ENCODE assay signal across 8 cellular contexts in genomic region chr4:185183622-185184281, GRCh38. TPM values are rescaled to one million over a fixed set of nuclear protein-coding genes. Genes with fewer than 3 reads are reported as not detected.
DNase-seq lines count a peak whose midpoint lies in the region; ATAC-seq, FAIRE-seq and TF ChIP-seq lines count a peak whose summit lies in the region.

No MANE protein-coding gene starts in this region.

- TF ChIP-seq EP300 in neural cell (conservative IDR thresholded peaks at IDR 0.05; ENCODE audit: poor library complexity, severe bottlenecking) = no peak

- no peak overlapping the region for H3K9ac ChIP-seq in neural cell (ENCODE audit: low read length)

- no peak overlapping the region for H3K4me2 ChIP-seq in neural cell (ENCODE audit: low read length)

- DNase-seq in RCC 7860 (ENCODE audit: low spot score) (peak; percentile 34), fibroblast of mammary gland (ENCODE audit: low read depth) (peak; percentile 93), substantia nigra (lab: John Stamatoyannopoulos, UW) (peak in 38 of 49 donors; percentile 2 to 91 (median 58))
- peak; percentile 74 to 77 for DNase-seq in activated T-cell treated with anti-CD3 and anti-CD28 coated beads, Interleukin-2, amount 50 U/mL, for 48 hours

- no peaks in the 10 kb centered on the region for H3F3A ChIP-seq in neural cell (ENCODE audit: insufficient read depth, low read length, poor library complexity, severe bottlenecking)

- no peak overlapping the region for H2AFZ ChIP-seq in neural cell (ENCODE audit: low read depth, low read length)

- H3K9me3 ChIP-seq in neural cell (ENCODE audit: low read length) = no peaks in the 10 kb centered on the region

- no peaks in the 10 kb centered on the region for H3K79me2 ChIP-seq in neural cell (replicated peaks; ENCODE audit: insufficient read depth, low read length)

- H3K4me3 ChIP-seq in fibroblast of mammary gland (ENCODE audit: control insufficient read depth, low read depth, low read length) (no peak overlapping the region), neural cell (ENCODE audit: low read length) (no peak overlapping the region)

- H3K27ac ChIP-seq in neural cell (ENCODE audit: low read length) (no peak overlapping the region), substantia nigra (ENCODE audit: low read depth, low read length, poor library complexity, severe bottlenecking) (no peak overlapping the region)

- no peaks in the 10 kb centered on the region for H3K27me3 ChIP-seq in neural cell (ENCODE audit: insufficient read depth, low read depth, low read length)

- peak; percentile 76 for TF ChIP-seq CTCF in LNCAP (IDR thresholded peaks at IDR 0.05)
- TF ChIP-seq CTCF in fibroblast of mammary gland (conservative IDR thresholded peaks at IDR 0.05; ENCODE audit: control insufficient read depth, insufficient read depth, low read depth, low read length) = peak; percentile 91
- peak; percentile 60 for TF ChIP-seq CTCF in neural cell (IDR thresholded peaks at IDR 0.05; ENCODE audit: poor library complexity, severe bottlenecking)

- ATAC-seq in GM18861 (IDR thresholded peaks at IDR 0.05; ENCODE audit: unreplicated experiment) = peak; percentile 48

- H3K9me2 ChIP-seq in neural cell (ENCODE audit: insufficient read depth, low read length) = no peaks in the 10 kb centered on the region

- peak; percentile 94 for FAIRE-seq in A204.1 (lab: Jason Lieb, UNC)
- FAIRE-seq in RCC 7860 (lab: Jason Lieb, UNC) = no peak

- no peaks in the 10 kb centered on the region for H4K20me1 ChIP-seq in neural cell (ENCODE audit: insufficient read depth)

- TF ChIP-seq RAD21 in neural cell (conservative IDR thresholded peaks at IDR 0.05) = peak; percentile 49

- no peaks in the 10 kb centered on the region for H3K36me3 ChIP-seq in neural cell (ENCODE audit: insufficient read depth, low read length)

TF ChIP-seq in neural cell, 6 proteins besides CTCF, POLR2A, EP300 and RAD21:
- TF ChIP-seq POLR2AphosphoS5 (IDR thresholded peaks at IDR 0.05) (no peak), SMC3 (conservative IDR thresholded peaks at IDR 0.05; ENCODE audit: poor library complexity) (peak; percentile 42)
TF ChIP-seq in neural cell: peak in this region for 1.

RNA-seq across cellular contexts. Expression of gene CFAP97, which starts 20.0 kb away (rescaled TPM):
- polyA plus RNA-seq in neural cell = 26.1 and 29.8 TPM in 2 replicates
- polyA minus RNA-seq in neural cell = 50.9 and 60.9 TPM in 2 replicates

RNA-seq across cellular contexts. Expression of gene SNX25, which starts 25.6 kb away (rescaled TPM):
- polyA plus RNA-seq in neural cell = 6.4 and 7.9 TPM in 2 replicates
- polyA minus RNA-seq in neural cell = 14.6 and 26.5 TPM in 2 replicates

RNA-seq across cellular contexts. Expression of gene SLC25A4, which starts 40.7 kb away (rescaled TPM):
- polyA plus RNA-seq in neural cell = 139 and 140 TPM in 2 replicates
- polyA minus RNA-seq in neural cell = 48.9 and 50.1 TPM in 2 replicates

Comparison
In these comparisons a context has a peak if more than half of its experiments do, and no peak if none do; other contexts are left out.
1. DNase-seq: peak in every context shown above with its lines; median percentile 93 in fibroblast of mammary gland; 76 in activated T-cell treated with anti-CD3 and anti-CD28 coated beads, Interleukin-2, amount 50 U/mL, for 48 hours; 58 in substantia nigra; 34 in RCC 7860.